ENCODE assay signal across 1 cellular context in genomic region chr16:85534536-85535351, GRCh38.
TF ChIP-seq lines count a peak whose summit lies in the region.

No MANE protein-coding gene starts in this region.

TF ChIP-seq in HepG2, 621 proteins besides CTCF, POLR2A, EP300 and RAD21 (continued from another document and continues in another):
- peak; percentile 45; the same call in 1 of the 2 replicates for TF ChIP-seq SNAPC4 (CRISPR knock-in tag; IDR thresholded peaks at IDR 0.05)
- 0 out of 2 replicates have a peak, but pooled peaks have one; percentile 32 for TF ChIP-seq ZNF225 (CRISPR knock-in tag; IDR thresholded peaks at IDR 0.05)
- TF ChIP-seq REPIN1 (CRISPR knock-in tag; IDR thresholded peaks at IDR 0.05; ENCODE audit: borderline replicate concordance, low read depth) = peak; percentile 13; the same call in 1 of the 2 replicates
- no peak for TF ChIP-seq ZNF660 (CRISPR knock-in tag; IDR thresholded peaks at IDR 0.05; ENCODE audit: borderline replicate concordance, low read depth)
- TF ChIP-seq HNRNPLL (IDR thresholded peaks at IDR 0.05; ENCODE audit: low read depth, low read length, poor library complexity, severe bottlenecking) = no peak
- TF ChIP-seq PLRG1 (conservative IDR thresholded peaks at IDR 0.05) = no peak
- TF ChIP-seq CREBL2 (CRISPR knock-in tag; IDR thresholded peaks at IDR 0.05; ENCODE audit: borderline replicate concordance) = 0 out of 2 replicates have a peak, but pooled peaks have one; percentile 58
- TF ChIP-seq ZNF296 (CRISPR knock-in tag; conservative IDR thresholded peaks at IDR 0.05) = 0 out of 2 replicates have a peak, but pooled peaks have one; percentile 10
- no peak for TF ChIP-seq NFE2L1 (CRISPR knock-in tag; IDR thresholded peaks at IDR 0.05; ENCODE audit: borderline replicate concordance)
- TF ChIP-seq ZNF777 (CRISPR knock-in tag; IDR thresholded peaks at IDR 0.05) = no peak; the same call in 1 of the 2 replicates
- 0 out of 2 replicates have a peak, but pooled peaks have one; percentile 50 for TF ChIP-seq SAFB2 (CRISPR knock-in tag; IDR thresholded peaks at IDR 0.05; ENCODE audit: borderline replicate concordance, low read depth)
- TF ChIP-seq, protein P1, sequence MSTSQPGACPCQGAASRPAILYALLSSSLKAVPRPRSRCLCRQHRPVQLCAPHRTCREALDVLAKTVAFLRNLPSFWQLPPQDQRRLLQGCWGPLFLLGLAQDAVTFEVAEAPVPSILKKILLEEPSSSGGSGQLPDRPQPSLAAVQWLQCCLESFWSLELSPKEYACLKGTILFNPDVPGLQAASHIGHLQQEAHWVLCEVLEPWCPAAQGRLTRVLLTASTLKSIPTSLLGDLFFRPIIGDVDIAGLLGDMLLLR (CRISPR knock-in tag; IDR thresholded peaks at IDR 0.05) = peak; percentile 59; the same call in 1 of the 2 replicates
- TF ChIP-seq ZNF775 (CRISPR knock-in tag; IDR thresholded peaks at IDR 0.05; ENCODE audit: borderline replicate concordance) = no peak
- TF ChIP-seq ZNF263 (CRISPR knock-in tag; IDR thresholded peaks at IDR 0.05) = no peak
- TF ChIP-seq, protein P2, sequence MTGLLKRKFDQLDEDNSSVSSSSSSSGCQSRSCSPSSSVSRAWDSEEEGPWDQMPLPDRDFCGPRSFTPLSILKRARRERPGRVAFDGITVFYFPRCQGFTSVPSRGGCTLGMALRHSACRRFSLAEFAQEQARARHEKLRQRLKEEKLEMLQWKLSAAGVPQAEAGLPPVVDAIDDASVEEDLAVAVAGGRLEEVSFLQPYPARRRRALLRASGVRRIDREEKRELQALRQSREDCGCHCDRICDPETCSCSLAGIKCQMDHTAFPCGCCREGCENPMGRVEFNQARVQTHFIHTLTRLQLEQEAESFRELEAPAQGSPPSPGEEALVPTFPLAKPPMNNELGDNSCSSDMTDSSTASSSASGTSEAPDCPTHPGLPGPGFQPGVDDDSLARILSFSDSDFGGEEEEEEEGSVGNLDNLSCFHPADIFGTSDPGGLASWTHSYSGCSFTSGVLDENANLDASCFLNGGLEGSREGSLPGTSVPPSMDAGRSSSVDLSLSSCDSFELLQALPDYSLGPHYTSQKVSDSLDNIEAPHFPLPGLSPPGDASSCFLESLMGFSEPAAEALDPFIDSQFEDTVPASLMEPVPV (CRISPR knock-in tag; IDR thresholded peaks at IDR 0.05) = 0 out of 2 replicates have a peak, but pooled peaks have one; percentile 62
- TF ChIP-seq ZNF17 (CRISPR knock-in tag; IDR thresholded peaks at IDR 0.05) = no peak
- no peak for TF ChIP-seq GABPA (IDR thresholded peaks at IDR 0.05; ENCODE audit: low read depth, low read length)
- no peak for TF ChIP-seq GABPA (CRISPR knock-in tag; IDR thresholded peaks at IDR 0.05; ENCODE audit: low read depth)
- TF ChIP-seq SATB2 (CRISPR knock-in tag; IDR thresholded peaks at IDR 0.05) = 0 out of 2 replicates have a peak, but pooled peaks have one; percentile 13
- 0 out of 2 replicates have a peak, but pooled peaks have one; percentile 20 for TF ChIP-seq ZBTB3 (CRISPR knock-in tag; IDR thresholded peaks at IDR 0.05; ENCODE audit: borderline replicate concordance, low read depth)
- TF ChIP-seq, protein P3, sequence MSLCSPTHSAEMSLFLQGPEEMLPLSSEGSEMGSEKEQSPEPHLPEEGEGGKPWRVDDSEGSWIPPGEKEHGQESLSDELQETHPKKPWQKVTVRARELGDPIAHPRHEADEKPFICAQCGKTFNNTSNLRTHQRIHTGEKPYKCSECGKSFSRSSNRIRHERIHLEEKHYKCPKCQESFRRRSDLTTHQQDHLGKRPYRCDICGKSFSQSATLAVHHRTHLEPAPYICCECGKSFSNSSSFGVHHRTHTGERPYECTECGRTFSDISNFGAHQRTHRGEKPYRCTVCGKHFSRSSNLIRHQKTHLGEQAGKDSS (CRISPR knock-in tag; IDR thresholded peaks at IDR 0.05; ENCODE audit: borderline replicate concordance, low read depth) = no peak; the same call in none of the 2 replicates
- no peak for TF ChIP-seq U2AF1 (optimal IDR thresholded peaks at IDR 0.05; ENCODE audit: low read depth, low read length)
- TF ChIP-seq, protein P4, sequence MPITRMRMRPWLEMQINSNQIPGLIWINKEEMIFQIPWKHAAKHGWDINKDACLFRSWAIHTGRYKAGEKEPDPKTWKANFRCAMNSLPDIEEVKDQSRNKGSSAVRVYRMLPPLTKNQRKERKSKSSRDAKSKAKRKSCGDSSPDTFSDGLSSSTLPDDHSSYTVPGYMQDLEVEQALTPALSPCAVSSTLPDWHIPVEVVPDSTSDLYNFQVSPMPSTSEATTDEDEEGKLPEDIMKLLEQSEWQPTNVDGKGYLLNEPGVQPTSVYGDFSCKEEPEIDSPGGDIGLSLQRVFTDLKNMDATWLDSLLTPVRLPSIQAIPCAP (CRISPR knock-in tag; IDR thresholded peaks at IDR 0.05; ENCODE audit: low read depth) = peak; percentile 58; the same call in 1 of the 2 replicates
- TF ChIP-seq ZNF18 (CRISPR knock-in tag; IDR thresholded peaks at IDR 0.05; ENCODE audit: insufficient replicate concordance) = peak; percentile 37
- no peak for TF ChIP-seq ZNF230 (CRISPR knock-in tag; IDR thresholded peaks at IDR 0.05)
- TF ChIP-seq ZIK1 (CRISPR knock-in tag; IDR thresholded peaks at IDR 0.05; ENCODE audit: borderline replicate concordance, low read depth) = 0 out of 2 replicates have a peak, but pooled peaks have one; percentile 23
- TF ChIP-seq NR3C1 (CRISPR knock-in tag; IDR thresholded peaks at IDR 0.05) = no peak
- TF ChIP-seq ZBTB46 (CRISPR knock-in tag; IDR thresholded peaks at IDR 0.05; ENCODE audit: borderline replicate concordance) = no peak
- no peak for TF ChIP-seq HOXA3 (CRISPR knock-in tag; IDR thresholded peaks at IDR 0.05)
- TF ChIP-seq IRF9 (CRISPR knock-in tag; IDR thresholded peaks at IDR 0.05; ENCODE audit: borderline replicate concordance) = no peak
- TF ChIP-seq RFX3 (CRISPR knock-in tag; IDR thresholded peaks at IDR 0.05) = no peak
- no peak for TF ChIP-seq ONECUT2 (CRISPR knock-in tag; IDR thresholded peaks at IDR 0.05)
- 0 out of 2 replicates have a peak, but pooled peaks have one; percentile 14 for TF ChIP-seq ZNF598 (CRISPR knock-in tag; IDR thresholded peaks at IDR 0.05; ENCODE audit: borderline replicate concordance)
- TF ChIP-seq NCOA2 (CRISPR knock-in tag; IDR thresholded peaks at IDR 0.05) = no peak
- TF ChIP-seq, protein P5, sequence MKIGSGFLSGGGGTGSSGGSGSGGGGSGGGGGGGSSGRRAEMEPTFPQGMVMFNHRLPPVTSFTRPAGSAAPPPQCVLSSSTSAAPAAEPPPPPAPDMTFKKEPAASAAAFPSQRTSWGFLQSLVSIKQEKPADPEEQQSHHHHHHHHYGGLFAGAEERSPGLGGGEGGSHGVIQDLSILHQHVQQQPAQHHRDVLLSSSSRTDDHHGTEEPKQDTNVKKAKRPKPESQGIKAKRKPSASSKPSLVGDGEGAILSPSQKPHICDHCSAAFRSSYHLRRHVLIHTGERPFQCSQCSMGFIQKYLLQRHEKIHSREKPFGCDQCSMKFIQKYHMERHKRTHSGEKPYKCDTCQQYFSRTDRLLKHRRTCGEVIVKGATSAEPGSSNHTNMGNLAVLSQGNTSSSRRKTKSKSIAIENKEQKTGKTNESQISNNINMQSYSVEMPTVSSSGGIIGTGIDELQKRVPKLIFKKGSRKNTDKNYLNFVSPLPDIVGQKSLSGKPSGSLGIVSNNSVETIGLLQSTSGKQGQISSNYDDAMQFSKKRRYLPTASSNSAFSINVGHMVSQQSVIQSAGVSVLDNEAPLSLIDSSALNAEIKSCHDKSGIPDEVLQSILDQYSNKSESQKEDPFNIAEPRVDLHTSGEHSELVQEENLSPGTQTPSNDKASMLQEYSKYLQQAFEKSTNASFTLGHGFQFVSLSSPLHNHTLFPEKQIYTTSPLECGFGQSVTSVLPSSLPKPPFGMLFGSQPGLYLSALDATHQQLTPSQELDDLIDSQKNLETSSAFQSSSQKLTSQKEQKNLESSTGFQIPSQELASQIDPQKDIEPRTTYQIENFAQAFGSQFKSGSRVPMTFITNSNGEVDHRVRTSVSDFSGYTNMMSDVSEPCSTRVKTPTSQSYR (CRISPR knock-in tag; IDR thresholded peaks at IDR 0.05; ENCODE audit: borderline replicate concordance) = no peak
- TF ChIP-seq ZFP91 (CRISPR knock-in tag; IDR thresholded peaks at IDR 0.05; ENCODE audit: borderline replicate concordance) = no peak
- no peak for TF ChIP-seq PHF8 (CRISPR knock-in tag; IDR thresholded peaks at IDR 0.05)
- 0 out of 2 replicates have a peak, but pooled peaks have one; percentile 86 for TF ChIP-seq ZNF782 (CRISPR knock-in tag; IDR thresholded peaks at IDR 0.05; ENCODE audit: borderline replicate concordance)
